ENCODE assay signal across 8 cellular contexts in the genomic region with DNA sequence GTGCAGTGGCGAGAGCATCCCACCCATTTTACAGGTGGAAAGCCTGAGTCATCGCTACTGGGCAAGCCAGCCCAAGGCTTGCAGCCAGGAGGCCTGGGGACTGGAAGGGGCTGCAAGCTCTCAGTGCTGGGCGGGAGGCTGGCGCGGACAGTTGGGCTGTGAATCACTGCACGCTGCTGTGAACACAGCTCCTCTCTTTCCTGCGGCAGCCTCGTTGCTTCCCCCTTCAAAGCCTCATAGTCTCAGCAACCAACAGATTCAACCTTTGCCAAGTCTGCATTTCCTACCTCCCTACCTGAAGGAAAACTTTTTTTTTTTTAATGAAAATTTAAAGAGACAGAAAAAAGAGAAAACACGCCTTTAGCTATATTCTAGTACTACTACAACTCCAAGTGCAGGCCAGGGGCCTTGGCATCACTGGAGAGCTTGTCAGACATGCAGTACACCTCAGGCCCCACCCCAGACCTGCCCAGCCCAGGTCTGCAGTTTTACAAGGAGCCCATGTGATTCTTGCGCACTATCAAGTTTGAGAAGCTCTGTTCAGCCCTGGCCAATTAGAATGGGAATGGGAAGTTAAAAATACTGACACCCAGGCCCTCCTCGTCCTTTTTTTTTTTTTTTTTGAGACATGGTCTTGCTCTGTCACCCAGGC.
DNase-seq lines count a peak whose midpoint lies in the region; ATAC-seq and TF ChIP-seq lines count a peak whose summit lies in the region.

No MANE protein-coding gene starts in this region.

- no peak for ATAC-seq in central memory CD8-positive, alpha-beta T cell (replicated peaks; ENCODE audit: extremely low read depth, poor library complexity, severe bottlenecking)
- no peak for ATAC-seq in HG02588 (IDR thresholded peaks at IDR 0.05; ENCODE audit: unreplicated experiment)
- no peak for ATAC-seq in activated CD4-positive, CD25-positive, alpha-beta regulatory T cell treated with anti-CD3 and anti-CD28 coated beads, Interleukin-2, amount 50 U/mL, for 24 hours

- peak overlapping the region; percentile 80 for H3K27ac Mint-ChIP-seq in central memory CD8-positive, alpha-beta T cell (ENCODE audit: low read depth)

- peaks cover 12% of the 10 kb centered on the region for H3K4me1 ChIP-seq in A673 (ENCODE audit: insufficient read depth, low read length, poor library complexity, severe bottlenecking)

- H3K36me3 ChIP-seq in A673 (ENCODE audit: insufficient read depth, low read length, poor library complexity, severe bottlenecking), result no peaks in the 10 kb centered on the region

- POLR2A ChIA-PET in A673 (lab: Charles Lee; ENCODE audit: low non-redundant PET), result no interaction called here

- H3K27ac ChIP-seq in A673 (ENCODE audit: low read depth, low read length, poor library complexity, severe bottlenecking), result no peak overlapping the region

- TF ChIP-seq CTCF in A673 (conservative IDR thresholded peaks at IDR 0.05; ENCODE audit: low read depth, low read length), result no peak

- no peaks in the 10 kb centered on the region for H3K27me3 ChIP-seq in A673 (replicated peaks; ENCODE audit: insufficient read depth, low read depth, low read length, poor library complexity)

- DNase-seq in A673 (ENCODE audit: low spot score), result peak; percentile 25
- no peak for DNase-seq in central memory CD8-positive, alpha-beta T cell (ENCODE audit: low spot score in 2 of 2)
- peak; percentile 26 for DNase-seq in myocyte (ENCODE audit: low read depth)
- no peak for DNase-seq in MV-4-11 (lab: John Stamatoyannopoulos, UW)
- no peak for DNase-seq in NCI-H1048 (lab: John Stamatoyannopoulos, UW)

- peaks cover 45% of the 10 kb centered on the region for H3K4me1 Mint-ChIP-seq in central memory CD8-positive, alpha-beta T cell

- no peaks in the 10 kb centered on the region for H3K9me3 Mint-ChIP-seq in central memory CD8-positive, alpha-beta T cell

- TF ChIP-seq EP300 in Ishikawa (IDR thresholded peaks at IDR 0.05; ENCODE audit: borderline replicate concordance), result peak; percentile 58; the same call in 1 of the 2 replicates

- H3K4me3 Mint-ChIP-seq in central memory CD8-positive, alpha-beta T cell, result peak overlapping the region; percentile 13

- H3K27me3 Mint-ChIP-seq in central memory CD8-positive, alpha-beta T cell, result no peaks in the 10 kb centered on the region

- no peak for TF ChIP-seq RAD21 in Ishikawa (IDR thresholded peaks at IDR 0.05; ENCODE audit: low read depth)

- peaks cover 38% of the 10 kb centered on the region for H3K36me3 Mint-ChIP-seq in central memory CD8-positive, alpha-beta T cell (ENCODE audit: insufficient read depth)

- H3K9me3 ChIP-seq in A673 (ENCODE audit: low read depth, low read length, poor library complexity, severe bottlenecking), result peaks cover 5% of the 10 kb centered on the region

- H3K4me3 ChIP-seq in A673 (ENCODE audit: low read depth, low read length, poor library complexity, severe bottlenecking), result no peak overlapping the region

- BruUV-seq in A673 (replicated peaks; lab: Mats Ljungman, UMichigan), result no TSS peak

- CTCF ChIA-PET in A673 (lab: Charles Lee), result interaction anchor here (0.5 kb wide), 1 partner anchor 69 kb away, joined by 3 read pairs; no protein-coding TSS in a partner anchor

- intact Hi-C loops in A673 (cut with micrococcal nuclease; ENCODE audit: unreplicated experiment), result no loop called here

TF ChIP-seq in Ishikawa, 13 proteins besides CTCF, POLR2A, EP300 and RAD21:
- TF ChIP-seq EGR1 (IDR thresholded peaks at IDR 0.05) (no peak), NFIC (IDR thresholded peaks at IDR 0.05) (peak; percentile 43; the same call in 1 of the 2 replicates), ZBTB7A (IDR thresholded peaks at IDR 0.05; ENCODE audit: low read depth) (no peak)
- TF ChIP-seq, protein P1, sequence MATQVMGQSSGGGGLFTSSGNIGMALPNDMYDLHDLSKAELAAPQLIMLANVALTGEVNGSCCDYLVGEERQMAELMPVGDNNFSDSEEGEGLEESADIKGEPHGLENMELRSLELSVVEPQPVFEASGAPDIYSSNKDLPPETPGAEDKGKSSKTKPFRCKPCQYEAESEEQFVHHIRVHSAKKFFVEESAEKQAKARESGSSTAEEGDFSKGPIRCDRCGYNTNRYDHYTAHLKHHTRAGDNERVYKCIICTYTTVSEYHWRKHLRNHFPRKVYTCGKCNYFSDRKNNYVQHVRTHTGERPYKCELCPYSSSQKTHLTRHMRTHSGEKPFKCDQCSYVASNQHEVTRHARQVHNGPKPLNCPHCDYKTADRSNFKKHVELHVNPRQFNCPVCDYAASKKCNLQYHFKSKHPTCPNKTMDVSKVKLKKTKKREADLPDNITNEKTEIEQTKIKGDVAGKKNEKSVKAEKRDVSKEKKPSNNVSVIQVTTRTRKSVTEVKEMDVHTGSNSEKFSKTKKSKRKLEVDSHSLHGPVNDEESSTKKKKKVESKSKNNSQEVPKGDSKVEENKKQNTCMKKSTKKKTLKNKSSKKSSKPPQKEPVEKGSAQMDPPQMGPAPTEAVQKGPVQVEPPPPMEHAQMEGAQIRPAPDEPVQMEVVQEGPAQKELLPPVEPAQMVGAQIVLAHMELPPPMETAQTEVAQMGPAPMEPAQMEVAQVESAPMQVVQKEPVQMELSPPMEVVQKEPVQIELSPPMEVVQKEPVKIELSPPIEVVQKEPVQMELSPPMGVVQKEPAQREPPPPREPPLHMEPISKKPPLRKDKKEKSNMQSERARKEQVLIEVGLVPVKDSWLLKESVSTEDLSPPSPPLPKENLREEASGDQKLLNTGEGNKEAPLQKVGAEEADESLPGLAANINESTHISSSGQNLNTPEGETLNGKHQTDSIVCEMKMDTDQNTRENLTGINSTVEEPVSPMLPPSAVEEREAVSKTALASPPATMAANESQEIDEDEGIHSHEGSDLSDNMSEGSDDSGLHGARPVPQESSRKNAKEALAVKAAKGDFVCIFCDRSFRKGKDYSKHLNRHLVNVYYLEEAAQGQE (IDR thresholded peaks at IDR 0.05; ENCODE audit: low read depth), result no peak

Comparison
In these comparisons a context has a peak if more than half of its experiments do, and no peak if none do; other contexts are left out.
1. DNase-seq: peak in A673 (single experiment) and myocyte (single experiment); none in central memory CD8-positive, alpha-beta T cell (0 of 2), MV-4-11 (single experiment) and NCI-H1048 (single experiment).